ENCODE assay signal across 25 cellular contexts in genomic region chr11:35389112-35389511, GRCh38. TPM values are rescaled to one million over a fixed set of nuclear protein-coding genes. Genes with fewer than 3 reads are reported as not detected.
"Had no signal": no experiment of that assay in that cellular context is flagged by ENCODE, and none has a peak within 500 bp of the region (broad histone marks: within the 10 kb centered on the region; RNA-seq: fewer than 3 reads in every experiment).

No MANE protein-coding gene starts in this region.

- H3K27ac Mint-ChIP-seq: activated CD4-positive, alpha-beta T cell treated with anti-CD3 and anti-CD28 coated beads for 36 hours; activated naive CD4-positive, alpha-beta T cell treated with anti-CD3 and anti-CD28 coated beads for 36 hours; activated naive CD8-positive, alpha-beta T cell treated with anti-CD3 and anti-CD28 coated beads, Interleukin-2, amount 10 ng/mL, durations not matched to agents 7 days and 5 days; naive B cell; WTC11 had no signal

- H3K36me3 Mint-ChIP-seq: activated naive CD8-positive, alpha-beta T cell treated with anti-CD3 and anti-CD28 coated beads, Interleukin-2, amount 10 ng/mL, durations not matched to agents 7 days and 5 days; naive B cell; WTC11 had no signal

- DNase-seq: activated CD4-positive, alpha-beta T cell treated with anti-CD3 and anti-CD28 coated beads for 36 hours; activated CD4-positive, alpha-beta T cell treated with anti-CD3 and anti-CD28 coated beads, Interleukin-2, amount 50 U/mL, for 4 hours; activated CD8-positive, alpha-beta memory T cell treated with anti-CD3 and anti-CD28 coated beads, Interleukin-2, amount 50 U/mL, for 48 hours; activated effector memory CD4-positive, alpha-beta T cell treated with Interleukin-2 at 50 U/mL for 16 hours; activated naive CD4-positive, alpha-beta T cell treated with anti-CD3 and anti-CD28 coated beads for 36 hours; activated naive CD8-positive, alpha-beta T cell treated with anti-CD3 and anti-CD28 coated beads, Interleukin-2, amount 10 ng/mL, durations not matched to agents 7 days and 5 days; activated T-cell treated with anti-CD3 and anti-CD28 coated beads, Interleukin-2, amount 50 U/mL, for 4 hours; amniotic stem cell; cortex of kidney; heart right ventricle; lower lobe of right lung; naive B cell; occipital lobe; posterior cingulate gyrus; small intestine; stimulated activated CD4-positive, alpha-beta T cell treated with anti-CD3 and anti-CD28 coated beads, Interleukin-2, amount 100 ng/mL, for 24 hours; stimulated activated naive CD4-positive, alpha-beta T cell; substantia nigra; T-helper 1 cell; T-helper 9 cell; tibial artery had no signal

- ATAC-seq: activated CD4-positive, alpha-beta T cell treated with anti-CD3 and anti-CD28 coated beads for 36 hours; activated T-cell treated with anti-CD3 and anti-CD28 coated beads, Interleukin-2, amount 50 U/mL, for 4 hours; heart right ventricle; sciatic nerve; WTC11 had no signal

- H3K9me3 Mint-ChIP-seq: activated naive CD4-positive, alpha-beta T cell treated with anti-CD3 and anti-CD28 coated beads for 36 hours; activated naive CD8-positive, alpha-beta T cell treated with anti-CD3 and anti-CD28 coated beads, Interleukin-2, amount 10 ng/mL, durations not matched to agents 7 days and 5 days; activated T-cell treated with anti-CD3 and anti-CD28 coated beads, Interleukin-2, amount 50 U/mL, for 4 hours; naive B cell; neural crest cell had no signal

- H3K4me3 Mint-ChIP-seq: activated CD4-positive, alpha-beta T cell treated with anti-CD3 and anti-CD28 coated beads for 36 hours; activated naive CD4-positive, alpha-beta T cell treated with anti-CD3 and anti-CD28 coated beads for 36 hours; activated naive CD8-positive, alpha-beta T cell treated with anti-CD3 and anti-CD28 coated beads, Interleukin-2, amount 10 ng/mL, durations not matched to agents 7 days and 5 days; activated T-cell treated with anti-CD3 and anti-CD28 coated beads, Interleukin-2, amount 50 U/mL, for 4 hours; naive B cell; neural crest cell; WTC11 had no signal

- H3K27me3 Mint-ChIP-seq: activated CD4-positive, alpha-beta T cell treated with anti-CD3 and anti-CD28 coated beads for 36 hours had no signal

RNA-seq across cellular contexts. Expression of gene SLC1A2, which starts 30.2 kb away (rescaled TPM):
- total RNA-seq: activated CD4-positive, alpha-beta T cell treated with anti-CD3 and anti-CD28 coated beads for 36 hours; activated CD8-positive, alpha-beta memory T cell treated with anti-CD3 and anti-CD28 coated beads for 36 hours; activated naive CD4-positive, alpha-beta T cell treated with anti-CD3 and anti-CD28 coated beads for 36 hours; activated naive CD8-positive, alpha-beta T cell treated with anti-CD3 and anti-CD28 coated beads, Interleukin-2, amount 10 ng/mL, durations not matched to agents 7 days and 5 days had no signal
